In the genomic region with DNA sequence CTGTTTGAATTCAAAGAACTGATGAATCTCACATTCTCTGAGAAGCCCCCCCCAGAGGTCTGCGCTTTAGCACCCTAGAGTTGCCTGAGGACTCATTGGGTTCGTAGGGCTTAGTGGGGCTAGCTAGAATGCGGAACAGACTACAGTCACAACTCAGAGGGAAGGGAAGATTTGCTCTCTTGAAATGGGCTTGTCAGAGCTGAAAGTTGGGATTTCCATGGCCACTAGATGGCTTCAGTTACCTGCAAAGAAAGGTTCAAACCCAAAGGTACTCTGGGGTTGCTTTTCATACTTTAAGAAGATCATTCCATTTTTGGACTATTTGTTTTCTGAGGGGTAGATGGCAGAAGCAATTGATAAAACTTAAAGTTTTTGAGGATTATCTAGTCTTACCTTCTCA, we compare ENCODE assay signal across 8 cellular contexts.
A peak's percentile ranks its signal among the peaks of the same experiment; 100 is the strongest.
DNase-seq lines count a peak whose midpoint lies in the region; ATAC-seq and TF ChIP-seq lines count a peak whose summit lies in the region.

No MANE protein-coding gene starts in this region.

- CTCF ChIA-PET in Caco-2 (lab: Charles Lee) (interaction anchor here (0.6 to 1.5 kb wide), 3 partner anchors 335 to 598 kb away, joined by 3 to 7 read pairs (median 3); no protein-coding TSS in a partner anchor), PC-9 (lab: Charles Lee) (interaction anchor here (0.6 kb wide), 1 partner anchor 79 kb away, joined by 9 read pairs; no protein-coding TSS in a partner anchor)

- ATAC-seq in HG02763 (IDR thresholded peaks at IDR 0.05; ENCODE audit: unreplicated experiment): no peak
- no peak for ATAC-seq in effector memory CD8-positive, alpha-beta T cell (replicated peaks)
- ATAC-seq in Right ventricle myocardium superior (ENCODE audit: poor library complexity): no peak

- H3K27ac Mint-ChIP-seq in Caco-2 (ENCODE audit: unreplicated experiment) (no peak overlapping the region), HFFc6 (no peak overlapping the region)
- H3K27ac Mint-ChIP-seq in activated CD4-positive, alpha-beta T cell treated with anti-CD3 and anti-CD28 coated beads, Interleukin-2, amount 10 ng/mL, durations not matched to agents 24 days and 14 days: no peak overlapping the region
- no peak overlapping the region for H3K27ac Mint-ChIP-seq in effector memory CD8-positive, alpha-beta T cell

- peak in 1 of 2 experiments; percentile 33 for DNase-seq in Caco-2
- DNase-seq in HFFc6: peak; percentile 13
- no peak for DNase-seq in PC-9
- peak; percentile 33 for DNase-seq in iPS DF 19.7 (ENCODE audit: low read depth, low spot score)
- no peak for DNase-seq in activated CD4-positive, alpha-beta T cell treated with anti-CD3 and anti-CD28 coated beads, Interleukin-2, amount 10 ng/mL, durations not matched to agents 24 days and 14 days
- no peak for DNase-seq in effector memory CD8-positive, alpha-beta T cell
- DNase-seq in Right ventricle myocardium superior: no peak

- H3K9me2 ChIP-seq in PC-9 (ENCODE audit: insufficient read depth): no peaks in the 10 kb centered on the region

- POLR2A ChIA-PET in Caco-2 (lab: Charles Lee) (interaction anchor here (0.5 kb wide), 1 partner anchor 41 kb away, joined by 3 read pairs; no protein-coding TSS in a partner anchor), PC-9 (lab: Charles Lee; ENCODE audit: unreplicated experiment) (no interaction called here)

- peak; percentile 30 to 58 for TF ChIP-seq CTCF in Caco-2 (IDR thresholded peaks at IDR 0.05; ENCODE audit: insufficient read depth in 1 of 2, low read depth in 1 of 2, low read length in 1 of 2, severe bottlenecking in 1 of 2, unreplicated experiment in 1 of 2)
- peak; percentile 66 for TF ChIP-seq CTCF in HFFc6 (IDR thresholded peaks at IDR 0.05)
- peak; percentile 62 for TF ChIP-seq CTCF in PC-9 (conservative IDR thresholded peaks at IDR 0.05)

- H3K4me3 Mint-ChIP-seq in Caco-2 (ENCODE audit: unreplicated experiment) (no peak overlapping the region), HFFc6 (no peak overlapping the region)
- H3K4me3 Mint-ChIP-seq in activated CD4-positive, alpha-beta T cell treated with anti-CD3 and anti-CD28 coated beads, Interleukin-2, amount 10 ng/mL, durations not matched to agents 24 days and 14 days: no peak overlapping the region
- H3K4me3 Mint-ChIP-seq in effector memory CD8-positive, alpha-beta T cell: no peak overlapping the region

- H3K9me3 Mint-ChIP-seq in Caco-2 (ENCODE audit: unreplicated experiment): no peaks in the 10 kb centered on the region
- H3K9me3 Mint-ChIP-seq in HFFc6: no peaks in the 10 kb centered on the region
- H3K9me3 Mint-ChIP-seq in activated CD4-positive, alpha-beta T cell treated with anti-CD3 and anti-CD28 coated beads, Interleukin-2, amount 10 ng/mL, durations not matched to agents 24 days and 14 days: no peaks in the 10 kb centered on the region
- H3K9me3 Mint-ChIP-seq in effector memory CD8-positive, alpha-beta T cell: no peaks in the 10 kb centered on the region

- no peak overlapping the region for H3K4me3 ChIP-seq in Caco-2 (ENCODE audit: low read depth, low read length)
- H3K4me3 ChIP-seq in PC-9: no peak overlapping the region

- H2AFZ ChIP-seq in PC-9: no peak overlapping the region

- H3K27me3 ChIP-seq in Caco-2 (replicated peaks; ENCODE audit: control insufficient read depth, insufficient read depth, low read length): no peaks in the 10 kb centered on the region; the same call in 1 of the 2 replicates
- H3K27me3 ChIP-seq in PC-9 (ENCODE audit: insufficient read depth, low read depth): no peaks in the 10 kb centered on the region

- BruUV-seq in Caco-2 (replicated peaks; lab: Mats Ljungman, UMichigan) (no TSS peak), PC-9 (replicated peaks; lab: Mats Ljungman, UMichigan) (no TSS peak)

- H3K9me3 ChIP-seq in Caco-2 (no peaks in the 10 kb centered on the region), PC-9 (ENCODE audit: insufficient read depth, low read depth) (no peaks in the 10 kb centered on the region)

- H3K4me1 ChIP-seq in Caco-2: no peaks in the 10 kb centered on the region
- H3K4me1 ChIP-seq in PC-9 (replicated peaks; ENCODE audit: insufficient read depth): no peaks in the 10 kb centered on the region

- H3K4me2 ChIP-seq in PC-9: no peak overlapping the region

- intact Hi-C loops in Caco-2 (cut with micrococcal nuclease; ENCODE audit: unreplicated experiment): loop anchor here (1.0 to 5.0 kb wide), 3 partner anchors 125 to 599 kb away; no protein-coding TSS in a partner anchor
- intact Hi-C loops in PC-9 (cut with micrococcal nuclease; ENCODE audit: unreplicated experiment): loop anchor here (2.0 to 10.0 kb wide), 2 partner anchors 420 to 598 kb away; no protein-coding TSS in a partner anchor
- intact Hi-C loops in activated CD4-positive, alpha-beta T cell treated with anti-CD3 and anti-CD28 coated beads, Interleukin-2, amount 10 ng/mL, durations not matched to agents 24 days and 14 days (cut with micrococcal nuclease): no loop called here
- intact Hi-C loops in Right ventricle myocardium superior (cut with DNase I): no loop called here

- H3K36me3 Mint-ChIP-seq in Caco-2 (ENCODE audit: insufficient read depth, unreplicated experiment): no peaks in the 10 kb centered on the region
- no peaks in the 10 kb centered on the region for H3K36me3 Mint-ChIP-seq in HFFc6 (ENCODE audit: low read depth)
- H3K36me3 Mint-ChIP-seq in activated CD4-positive, alpha-beta T cell treated with anti-CD3 and anti-CD28 coated beads, Interleukin-2, amount 10 ng/mL, durations not matched to agents 24 days and 14 days (ENCODE audit: low read depth): no peaks in the 10 kb centered on the region
- no peaks in the 10 kb centered on the region for H3K36me3 Mint-ChIP-seq in effector memory CD8-positive, alpha-beta T cell (ENCODE audit: insufficient read depth)

- no peaks in the 10 kb centered on the region for H3K79me2 ChIP-seq in PC-9 (ENCODE audit: low read depth)

- no peaks in the 10 kb centered on the region for H4K20me1 ChIP-seq in PC-9 (ENCODE audit: insufficient read depth)

- peaks cover 8% of the 10 kb centered on the region for H3K27me3 Mint-ChIP-seq in Caco-2 (ENCODE audit: insufficient read depth, unreplicated experiment)
- no peaks in the 10 kb centered on the region for H3K27me3 Mint-ChIP-seq in HFFc6 (ENCODE audit: insufficient read depth)
- H3K27me3 Mint-ChIP-seq in activated CD4-positive, alpha-beta T cell treated with anti-CD3 and anti-CD28 coated beads, Interleukin-2, amount 10 ng/mL, durations not matched to agents 24 days and 14 days: no peaks in the 10 kb centered on the region
- no peaks in the 10 kb centered on the region for H3K27me3 Mint-ChIP-seq in effector memory CD8-positive, alpha-beta T cell

- no peaks in the 10 kb centered on the region for H3F3A ChIP-seq in PC-9 (ENCODE audit: insufficient read depth, low read depth)

- H3K27ac ChIP-seq in PC-9: no peak overlapping the region

- no peaks in the 10 kb centered on the region for H3K4me1 Mint-ChIP-seq in Caco-2 (ENCODE audit: low read depth, unreplicated experiment)
- peaks cover 5% of the 10 kb centered on the region for H3K4me1 Mint-ChIP-seq in HFFc6 (ENCODE audit: low read depth)
- H3K4me1 Mint-ChIP-seq in activated CD4-positive, alpha-beta T cell treated with anti-CD3 and anti-CD28 coated beads, Interleukin-2, amount 10 ng/mL, durations not matched to agents 24 days and 14 days: no peaks in the 10 kb centered on the region
- H3K4me1 Mint-ChIP-seq in effector memory CD8-positive, alpha-beta T cell (ENCODE audit: low read depth in 2 of 2): no peaks in the 10 kb centered on the region

- H3K36me3 ChIP-seq in Caco-2 (ENCODE audit: control insufficient read depth, insufficient read depth, low read length) (no peaks in the 10 kb centered on the region), PC-9 (ENCODE audit: low read depth) (no peaks in the 10 kb centered on the region)

Comparison
In these comparisons a context has a peak if more than half of its experiments do, and no peak if none do; other contexts are left out.
1. DNase-seq: peak in HFFc6 (single experiment) and iPS DF 19.7 (single experiment); none in PC-9 (0 of 2), activated CD4-positive, alpha-beta T cell treated with anti-CD3 and anti-CD28 coated beads, Interleukin-2, amount 10 ng/mL, durations not matched to agents 24 days and 14 days (single experiment), effector memory CD8-positive, alpha-beta T cell (0 of 3) and Right ventricle myocardium superior (single experiment).
2. intact Hi-C loops: an anchor here in Caco-2 (1.0 to 5.0 kb wide) and PC-9 (2.0 to 10.0 kb wide); none called in activated CD4-positive, alpha-beta T cell treated with anti-CD3 and anti-CD28 coated beads, Interleukin-2, amount 10 ng/mL, durations not matched to agents 24 days and 14 days and Right ventricle myocardium superior.
3. Peak in every context shown above with its lines, with median percentiles within 50 percentile points of each other: CTCF ChIP-seq.